In the genomic region with DNA sequence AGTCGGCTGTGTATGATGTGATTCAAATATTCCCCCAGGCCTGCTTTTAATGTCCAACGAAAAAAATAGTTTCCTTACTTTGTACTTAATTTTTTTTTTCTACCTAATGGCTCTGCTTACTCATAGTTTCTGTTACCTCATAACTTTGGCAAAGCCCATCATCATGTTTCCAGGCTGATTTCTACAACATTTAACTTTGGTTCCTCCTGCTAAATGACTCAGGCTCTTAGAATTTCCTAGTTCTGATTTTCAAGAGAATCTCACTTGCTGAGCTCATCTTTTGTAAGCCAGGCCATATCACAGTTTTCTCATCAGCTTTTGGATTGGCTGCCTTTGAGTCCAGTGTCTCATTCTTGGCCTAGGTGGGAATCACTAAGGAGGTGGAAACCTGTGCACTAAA, we compare ENCODE assay signal across 8 cellular contexts.
A peak's percentile ranks its signal among the peaks of the same experiment; 100 is the strongest.
DNase-seq lines count a peak whose midpoint lies in the region; TF ChIP-seq lines count a peak whose summit lies in the region.
"Had no signal": no experiment of that assay in that cellular context is flagged by ENCODE, and none has a peak within 500 bp of the region (broad histone marks: within the 10 kb centered on the region; RNA-seq: fewer than 3 reads in every experiment).

No MANE protein-coding gene starts in this region.

- BruUV-seq in MCF 10A (replicated peaks; lab: Mats Ljungman, UMichigan): no TSS peak

- H3K27me3 Mint-ChIP-seq in MCF 10A (ENCODE audit: insufficient read depth, unreplicated experiment) (no peaks in the 10 kb centered on the region), type B pancreatic cell (no peaks in the 10 kb centered on the region)

- H3K4me1 Mint-ChIP-seq in MCF 10A (ENCODE audit: insufficient read depth, unreplicated experiment): peaks cover 5% of the 10 kb centered on the region
- peaks cover 4% of the 10 kb centered on the region for H3K4me1 Mint-ChIP-seq in type B pancreatic cell (ENCODE audit: unreplicated experiment)

- H3K4me3 Mint-ChIP-seq in MCF 10A (ENCODE audit: unreplicated experiment): no peak overlapping the region
- no peak overlapping the region for H3K4me3 Mint-ChIP-seq in type B pancreatic cell
- H3K4me3 Mint-ChIP-seq: neural progenitor cell had no signal

- DNase-seq in HT1080 (ENCODE audit: low read depth) (peak; percentile 92), MCF 10A (ENCODE audit: unreplicated experiment) (peak; percentile 89), iris pigment epithelial cell (ENCODE audit: low read depth) (peak; percentile 98), type B pancreatic cell (ENCODE audit: extremely low spot score, unreplicated experiment) (no peak), NCI-H2171 treated with DMSO at 0.1 percent for 48 hours (lab: John Stamatoyannopoulos, UW) (no peak), NCI-H2227 (lab: John Stamatoyannopoulos, UW; ENCODE audit: unreplicated experiment) (no peak), putamen (ENCODE audit: low spot score) (no peak)

- CTCF ChIA-PET in MCF 10A (lab: Yijun Ruan, JAX): interaction anchor here (0.6 to 0.8 kb wide), 4 partner anchors 54 to 1717 kb away, joined by 3 to 6 read pairs (median 3); no protein-coding TSS in a partner anchor

- POLR2A ChIA-PET in MCF 10A (lab: Yijun Ruan, JAX): interaction anchor here (0.9 to 2.0 kb wide), 7 partner anchors 9 to 1298 kb away, joined by 3 to 13 read pairs (median 5); partner anchors contain the start of gene SOX4

- H3K36me3 Mint-ChIP-seq in MCF 10A (ENCODE audit: insufficient read depth, unreplicated experiment) (no peaks in the 10 kb centered on the region), type B pancreatic cell (no peaks in the 10 kb centered on the region)
- H3K36me3 Mint-ChIP-seq: neural progenitor cell had no signal

- H3K27ac Mint-ChIP-seq in MCF 10A (ENCODE audit: low read depth, unreplicated experiment): peak overlapping the region; percentile 78
- peak overlapping the region; percentile 34 for H3K27ac Mint-ChIP-seq in type B pancreatic cell
- H3K27ac Mint-ChIP-seq: neural progenitor cell had no signal

- no peaks in the 10 kb centered on the region for H3K9me3 Mint-ChIP-seq in MCF 10A (ENCODE audit: unreplicated experiment)
- H3K9me3 Mint-ChIP-seq in type B pancreatic cell: no peaks in the 10 kb centered on the region
- H3K9me3 Mint-ChIP-seq: neural progenitor cell had no signal

- TF ChIP-seq CTCF in MCF 10A (IDR thresholded peaks at IDR 0.05; ENCODE audit: unreplicated experiment) (no peak), type B pancreatic cell (conservative IDR thresholded peaks at IDR 0.05) (no peak)

- intact Hi-C loops in MCF 10A (cut with micrococcal nuclease): no loop called here

Comparison
In these comparisons a context has a peak if more than half of its experiments do, and no peak if none do; other contexts are left out.
1. DNase-seq: peak in HT1080 (single experiment), MCF 10A (single experiment) and iris pigment epithelial cell (single experiment); none in type B pancreatic cell (single experiment), NCI-H2171 treated with DMSO at 0.1 percent for 48 hours (single experiment), NCI-H2227 (single experiment) and putamen (single experiment).